Comparison of ENCODE assay signal across 9 cellular contexts in genomic region chr10:79438021-79438698, GRCh38. TPM values are rescaled to one million over a fixed set of nuclear protein-coding genes. Genes with fewer than 3 reads are reported as not detected.
A peak's percentile ranks its signal among the peaks of the same experiment; 100 is the strongest.
DNase-seq lines count a peak whose midpoint lies in the region; ATAC-seq, FAIRE-seq and TF ChIP-seq lines count a peak whose summit lies in the region.
"Had no signal": no experiment of that assay in that cellular context is flagged by ENCODE, and none has a peak within 500 bp of the region (broad histone marks: within the 10 kb centered on the region; RNA-seq: fewer than 3 reads in every experiment).

No MANE protein-coding gene starts in this region.

- H3K9me3 ChIP-seq in H1 (ENCODE audit: insufficient read depth in 2 of 2, low read depth in 1 of 2, low read length in 1 of 2) = no peaks in the 10 kb centered on the region
- no peaks in the 10 kb centered on the region for H3K9me3 ChIP-seq in neural progenitor cell (ENCODE audit: low read depth)
- no peaks in the 10 kb centered on the region for H3K9me3 ChIP-seq in uterus

- H2BK15ac ChIP-seq in H1 (ENCODE audit: low read length) = peak overlapping the region; percentile 81; the same call in 1 of the 2 replicates

- TF ChIP-seq CTCF in H1 (IDR thresholded peaks at IDR 0.05; ENCODE audit: control extremely low read depth in 1 of 3, insufficient read depth in 1 of 3, low read depth in 1 of 3, low read length in 3 of 3) = peak; percentile 22 to 54 (median 52); a peak in 3 of 4 replicates
- peak; percentile 31 for TF ChIP-seq CTCF in neural progenitor cell (IDR thresholded peaks at IDR 0.05)
- peak; percentile 18 to 45 (median 26) for TF ChIP-seq CTCF in uterus (IDR thresholded peaks at IDR 0.05)

- no peak for TF ChIP-seq EP300 in H1 (IDR thresholded peaks at IDR 0.05; ENCODE audit: borderline replicate concordance in 1 of 2, low read depth in 2 of 2, low read length in 2 of 2)

- TF ChIP-seq POLR2A in H1 (IDR thresholded peaks at IDR 0.05; ENCODE audit: control extremely low read depth in 1 of 2, low read depth in 2 of 2, low read length in 2 of 2) = no peak
- TF ChIP-seq POLR2A in uterus (IDR thresholded peaks at IDR 0.05) = no peak

- H2AFZ ChIP-seq in H1 (ENCODE audit: low read length) (no peak overlapping the region), neural progenitor cell (replicated peaks) (no peak overlapping the region)

- peaks cover 22% of the 10 kb centered on the region for H3K4me1 Mint-ChIP-seq in neural progenitor cell

- peaks cover 0 to 3% of the 10 kb centered on the region in 2 experiments for H4K20me1 ChIP-seq in H1 (replicated peaks in 1 of 2; ENCODE audit: control insufficient read depth in 1 of 2, insufficient read depth in 2 of 2, low read length in 2 of 2)
- H4K20me1 ChIP-seq in neural progenitor cell (ENCODE audit: low read depth) = peaks cover 34% of the 10 kb centered on the region

- 88% methylated on average over 16 of the region's 16 CpGs; no CpG with 5 or more reads in 1 of the 2 experiments for WGBS in H1 (ENCODE audit: extremely low coverage in 1 of 2, insufficient coverage in 1 of 2, insufficient read length in 1 of 2, insufficient replicate concordance in 2 of 2, low coverage in 1 of 2, low lambda C conversion rate in 2 of 2, missing lambda C conversion rate in 1 of 2), 2 experiments

- H3K4me2 ChIP-seq in H1 (ENCODE audit: insufficient read depth in 1 of 2, low read depth in 2 of 2, low read length in 2 of 2) (no peak overlapping the region), neural progenitor cell (no peak overlapping the region)

- no peak overlapping the region for H3K23ac ChIP-seq in H1 (ENCODE audit: insufficient read length)

- no peak overlapping the region for H4K5ac ChIP-seq in H1 (ENCODE audit: insufficient read length, low read depth, low read length)

- H3K18ac ChIP-seq in H1 (ENCODE audit: extremely low read depth, low read length) = no peak overlapping the region

- ATAC-seq in left cardiac atrium = no peak

- H3K4me1 ChIP-seq in H1 (replicated peaks in 1 of 4; ENCODE audit: control insufficient read depth in 3 of 4, insufficient read depth in 4 of 4, low read length in 3 of 4) (peaks cover 0 to 11% (median 2%) of the 10 kb centered on the region in 4 experiments; a peak in 4 of 7 replicates), neural progenitor cell (peaks cover 15% of the 10 kb centered on the region), uterus (peaks cover 38 to 60% of the 10 kb centered on the region in 2 donors)

- no peak overlapping the region for H3K14ac ChIP-seq in H1 (ENCODE audit: insufficient read length)

- H3K9ac ChIP-seq in H1 (replicated peaks in 1 of 4; ENCODE audit: extremely low read depth in 1 of 4, low read depth in 3 of 4, low read length in 3 of 4) (no peak overlapping the region), neural progenitor cell (no peak overlapping the region)

- no peak overlapping the region for H3K4me3 Mint-ChIP-seq in neural progenitor cell

- H3K36me3 ChIP-seq in H1 (ENCODE audit: control insufficient read depth in 2 of 4, insufficient read depth in 4 of 4, low read length in 3 of 4) (no peaks in the 10 kb centered on the region), neural progenitor cell (no peaks in the 10 kb centered on the region), uterus (no peaks in the 10 kb centered on the region)

- H3K56ac ChIP-seq in H1 (replicated peaks; ENCODE audit: insufficient read length, low read depth, low read length) = no peak overlapping the region

- H3K36me3 Mint-ChIP-seq in neural progenitor cell = peaks cover 3% of the 10 kb centered on the region

- no peak overlapping the region; the same call in 1 of the 2 replicates for H2BK5ac ChIP-seq in H1 (ENCODE audit: low read depth, low read length)

- intact Hi-C loops in cardiac septum (cut with DNase I) = no loop called here
- intact Hi-C loops in left cardiac atrium (cut with DNase I) = no loop called here
- intact Hi-C loops in uterus (cut with DNase I; ENCODE audit: low total_unique reads) = no loop called here

- no peaks in the 10 kb centered on the region for H3K9me3 Mint-ChIP-seq in neural progenitor cell

- H3F3A ChIP-seq in neural progenitor cell (ENCODE audit: low read depth) = no peaks in the 10 kb centered on the region

- H3K79me2 ChIP-seq in H1 (ENCODE audit: control insufficient read depth in 1 of 2, insufficient read depth in 2 of 2, low read length in 2 of 2) (no peaks in the 10 kb centered on the region), neural progenitor cell (ENCODE audit: low read depth) (no peaks in the 10 kb centered on the region)

- POLR2A ChIA-PET in H1 (lab: Charles Lee; ENCODE audit: partially characterized antibody) = interaction anchor here (1.5 kb wide), 1 partner anchor 47 kb away, joined by 3 read pairs; no protein-coding TSS in a partner anchor

- H3K27ac ChIP-seq in H1 (ENCODE audit: low read depth, low read length) (no peak overlapping the region), neural progenitor cell (no peak overlapping the region), uterus (peak overlapping the region; percentile 95 to 99)

- no peak overlapping the region for H4K91ac ChIP-seq in H1 (replicated peaks; ENCODE audit: insufficient read length, low read length)

- H3K4ac ChIP-seq in H1 (replicated peaks; ENCODE audit: insufficient read length, low read depth, low read length) = no peak overlapping the region

- H2BK20ac ChIP-seq in H1 (ENCODE audit: low read length) = no peak overlapping the region

- H2BK12ac ChIP-seq in H1 (ENCODE audit: low read depth, low read length) = no peak overlapping the region

- no peak overlapping the region for H2AK5ac ChIP-seq in H1 (ENCODE audit: low read depth, low read length)

- no peaks in the 10 kb centered on the region for H3K79me1 ChIP-seq in H1 (ENCODE audit: low read depth, low read length)

- no peak overlapping the region for H2BK120ac ChIP-seq in H1 (replicated peaks; ENCODE audit: low read depth, low read length)

- no peak overlapping the region for H4K8ac ChIP-seq in H1 (ENCODE audit: extremely low read depth, insufficient read depth, low read length)

- peaks cover 4% of the 10 kb centered on the region for H3K27me3 Mint-ChIP-seq in neural progenitor cell (ENCODE audit: insufficient read depth, low read depth)

- H3K4me3 ChIP-seq in H1 (ENCODE audit: extremely low read depth in 1 of 4, insufficient read depth in 2 of 4, low read depth in 3 of 4, low read length in 4 of 4) (no peak overlapping the region), neural progenitor cell (no peak overlapping the region), uterus (no peak overlapping the region)

- H3K23me2 ChIP-seq in H1 (ENCODE audit: low read depth, low read length) = no peaks in the 10 kb centered on the region

- FAIRE-seq in H1 (lab: Jason Lieb, UNC) = no peak

- peak overlapping the region; percentile 43 for H3K27ac Mint-ChIP-seq in neural progenitor cell

- DNase-seq in cardiac septum (ENCODE audit: low spot score) (peak; percentile 50), left cardiac atrium (no peak), H1 (ENCODE audit: low read depth in 1 of 2, low spot score in 2 of 2) (no peak), neural progenitor cell (ENCODE audit: low spot score) (no peak), uterus (no peak), iPS-NIHi7 (ENCODE audit: extremely low spot score) (no peak), GM03348 (ENCODE audit: low spot score) (no peak), NCI-H2196 treated with DMSO at 0.1 percent for 48 hours (lab: John Stamatoyannopoulos, UW; ENCODE audit: unreplicated experiment) (no peak)
- DNase-seq: T-helper 9 cell had no signal

- CTCF ChIA-PET in H1 (lab: Charles Lee; ENCODE audit: partially characterized antibody) = interaction anchor here (0.6 to 2.7 kb wide), 20 partner anchors 10 to 64 kb away, joined by 3 to 13 read pairs (median 6); no protein-coding TSS in a partner anchor

- TF ChIP-seq RAD21 in H1 (IDR thresholded peaks at IDR 0.05 in 1 of 2, conservative IDR thresholded peaks at IDR 0.05 in 1 of 2; ENCODE audit: low read depth in 2 of 2, low read length in 2 of 2) = peak; percentile 39 to 60

- H3K27me3 ChIP-seq in H1 (replicated peaks in 1 of 4; ENCODE audit: control insufficient read depth in 3 of 4, extremely low read depth in 1 of 4, insufficient read depth in 3 of 4, low read length in 3 of 4) (peaks cover 0 to 4% (median 1%) of the 10 kb centered on the region in 4 experiments; a peak in 3 of 7 replicates), neural progenitor cell (no peaks in the 10 kb centered on the region), uterus (no peaks in the 10 kb centered on the region)

TF ChIP-seq in H1, 55 proteins besides CTCF, POLR2A, EP300 and RAD21 (continues in another document):
- TF ChIP-seq NRF1 (IDR thresholded peaks at IDR 0.05; ENCODE audit: low read depth, low read length) (no peak), CBX8 (IDR thresholded peaks at IDR 0.05; ENCODE audit: borderline replicate concordance, low read depth, low read length) (no peak), HDAC2 (IDR thresholded peaks at IDR 0.05; ENCODE audit: borderline replicate concordance in 1 of 2, low read depth in 2 of 2, low read length in 2 of 2) (no peak), CHD1 (IDR thresholded peaks at IDR 0.05; ENCODE audit: low read depth, low read length) (no peak), CEBPB (IDR thresholded peaks at IDR 0.05; ENCODE audit: low read depth, low read length) (no peak), CBX5 (IDR thresholded peaks at IDR 0.05; ENCODE audit: low read depth, low read length) (no peak), SP1 (IDR thresholded peaks at IDR 0.05; ENCODE audit: low read depth, low read length) (no peak), SRF (IDR thresholded peaks at IDR 0.05; ENCODE audit: low read depth, low read length) (no peak), USF2 (IDR thresholded peaks at IDR 0.05; ENCODE audit: low read length) (no peak)

RNA-seq across cellular contexts. Expression of gene ZCCHC24, which starts 7.3 kb away (rescaled TPM):
- total RNA-seq in cardiac septum = 56.6 TPM
- 10 to 100 TPM; 52.9 to 56.6 TPM for total RNA-seq in left cardiac atrium
- total RNA-seq in H1 (2021; fragmentation: NEBNext Ultra II Directional; extraction: Animal tissue kit (Norgen Biotek cat#: 25700)) = 6.2 and 6.9 TPM in 2 replicates
- 3.9 and 5.8 TPM in 2 replicates for polyA plus RNA-seq in H1 (2011; rRNA removed)
- 4.1 TPM for polyA plus RNA-seq in H1 (2011; cell fraction: cytosol; rRNA removed)
- polyA plus RNA-seq in H1 (2011; cell fraction: nucleus; rRNA removed) = 4.5 TPM
- 3.1 to 4.4 TPM (median 4.3 TPM) in 4 replicates for polyA plus RNA-seq in H1 (2012, experiment 1 of 2)
- polyA plus RNA-seq in H1 (2012, experiment 2 of 2) = 3.8 TPM
- 3.6 TPM for polyA plus RNA-seq in H1 (2013, experiment 1 of 2)
- polyA plus RNA-seq in H1 (2013, experiment 2 of 2) = 3.8 TPM
- 3.4 and 3.7 TPM in 2 replicates for polyA minus RNA-seq in H1 (2011; rRNA and poly(A)+ RNA removed)
- polyA minus RNA-seq in H1 (2011; cell fraction: cytosol; rRNA and poly(A)+ RNA removed) = 4.0 TPM
- polyA minus RNA-seq in H1 (2011; cell fraction: nucleus; rRNA and poly(A)+ RNA removed) = 3.2 TPM
- total RNA-seq in neural progenitor cell (ENCODE audit: low replicate concordance) = 5.9 and 10.7 TPM in 2 replicates
- total RNA-seq in uterus = 100 to 1,000 TPM in 1 of 4 donors, 10 to 100 TPM in 3; 32.8 to 122 (median 37.7) TPM

Comparison
In these comparisons a context has a peak if more than half of its experiments do, and no peak if none do; other contexts are left out.
1. H3K27ac ChIP-seq: peak in uterus (2 of 2); none in H1 (single experiment) and neural progenitor cell (single experiment).
2. Peak in every context shown above with its lines, with median percentiles within 50 percentile points of each other: CTCF ChIP-seq.